Comparison of ENCODE assay signal across 22 cellular contexts in the genomic region with DNA sequence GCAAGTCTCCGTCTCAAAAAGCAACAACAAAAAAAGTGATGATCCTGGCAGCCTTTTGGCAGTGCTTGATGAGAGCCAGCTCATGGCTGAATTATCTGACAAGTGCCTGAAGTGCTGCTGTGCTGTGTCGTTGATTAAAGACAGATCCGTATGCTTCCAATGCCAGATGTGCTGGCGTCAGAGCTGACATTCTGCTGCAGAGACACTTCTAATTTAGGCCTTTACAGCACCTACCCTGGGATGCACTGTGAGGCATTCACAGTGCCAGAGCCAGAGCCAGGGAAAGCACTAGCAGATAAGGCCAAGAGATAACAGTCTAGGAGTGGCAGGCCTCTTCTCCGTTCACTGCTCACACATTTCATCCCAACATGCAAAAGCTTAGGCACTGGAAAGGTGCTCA.
A peak's percentile ranks its signal among the peaks of the same experiment; 100 is the strongest.
DNase-seq lines count a peak whose midpoint lies in the region; ATAC-seq and TF ChIP-seq lines count a peak whose summit lies in the region.
"Had no signal": no experiment of that assay in that cellular context is flagged by ENCODE, and none has a peak within 500 bp of the region (broad histone marks: within the 10 kb centered on the region; RNA-seq: fewer than 3 reads in every experiment).

No MANE protein-coding gene starts in this region.

- H3K27me3 Mint-ChIP-seq in mesothelial cell of epicardium (ENCODE audit: low read depth) = no peaks in the 10 kb centered on the region
- H3K27me3 Mint-ChIP-seq: activated B cell treated with CpG ODN at 0.5 μM for 24 hours; activated naive CD8-positive, alpha-beta T cell; B cell; CD8-positive, alpha-beta memory T cell; type B pancreatic cell had no signal

- peak; percentile 0 for DNase-seq in SHP77 treated with DMSO at 0.1 percent for 48 hours (lab: John Stamatoyannopoulos, UW)
- no peak for DNase-seq in SHP77 (lab: John Stamatoyannopoulos, UW)
- DNase-seq in fibroblast of the aortic adventitia (ENCODE audit: low read depth) = peak; percentile 8
- peak; percentile 95 for DNase-seq in islet precursor cell
- DNase-seq in mesothelial cell of epicardium (ENCODE audit: low spot score in 2 of 2, unreplicated experiment in 2 of 2) = no peak
- DNase-seq in stimulated activated CD4-positive, alpha-beta T cell treated with anti-CD3 and anti-CD28 coated beads, Interleukin-2, amount 100 ng/mL, for 24 hours = no peak
- DNase-seq in NCI-H128 (lab: John Stamatoyannopoulos, UW; ENCODE audit: unreplicated experiment) = no peak
- DNase-seq: activated B cell treated with CpG ODN at 0.5 μM for 24 hours; activated CD8-positive, alpha-beta memory T cell treated with anti-CD3 and anti-CD28 coated beads, Interleukin-2, amount 50 U/mL, for 4 hours; aorta; CD8-positive, alpha-beta memory T cell; NCI-H1105 treated with DMSO at 0.1 percent for 48 hours; NCI-H2081 treated with DMSO at 0.1 percent for 48 hours; NCI-H526 treated with DMSO at 0.1 percent for 48 hours; nephron progenitor cell had no signal

- no peaks in the 10 kb centered on the region for H3K36me3 Mint-ChIP-seq in mesothelial cell of epicardium
- H3K36me3 Mint-ChIP-seq: activated naive CD8-positive, alpha-beta T cell; CD8-positive, alpha-beta memory T cell; type B pancreatic cell had no signal

- peaks cover 13% of the 10 kb centered on the region for H3K9me3 Mint-ChIP-seq in mesothelial cell of epicardium
- H3K9me3 Mint-ChIP-seq: nephron progenitor cell, type B pancreatic cell had no signal

- no peak overlapping the region for H3K4me3 ChIP-seq in fibroblast of the aortic adventitia (ENCODE audit: low read depth, low read length)
- H3K4me3 ChIP-seq: A549, K562 had no signal

- H3K27ac Mint-ChIP-seq in mesothelial cell of epicardium = no peak overlapping the region
- H3K27ac Mint-ChIP-seq: activated B cell treated with CpG ODN at 0.5 μM for 24 hours; activated naive CD8-positive, alpha-beta T cell; activated T-helper 2 cell treated with anti-CD3 and anti-CD28 coated beads, Interferon-gamma antibody, Interleukin-2, Interleukin-4, amounts not matched to agents 10 μg/mL and 5 μg/mL and 100 μg/mL, durations not matched to agents 14 hours and 24 hours and 36 hours; B cell; CD8-positive, alpha-beta memory T cell; nephron progenitor cell; type B pancreatic cell had no signal

- ATAC-seq in HG02571 (IDR thresholded peaks at IDR 0.05; ENCODE audit: unreplicated experiment) = no peak
- ATAC-seq: A549, K562 had no signal

- peaks cover 1% of the 10 kb centered on the region for H3K4me1 Mint-ChIP-seq in mesothelial cell of epicardium
- H3K4me1 Mint-ChIP-seq: activated B cell treated with CpG ODN at 0.5 μM for 24 hours; B cell; CD8-positive, alpha-beta memory T cell; nephron progenitor cell had no signal

- no peak overlapping the region for H3K4me3 Mint-ChIP-seq in mesothelial cell of epicardium
- H3K4me3 Mint-ChIP-seq: activated B cell treated with CpG ODN at 0.5 μM for 24 hours; activated naive CD8-positive, alpha-beta T cell; B cell; CD8-positive, alpha-beta memory T cell; nephron progenitor cell; type B pancreatic cell had no signal

- TF ChIP-seq CTCF in fibroblast of the aortic adventitia (IDR thresholded peaks at IDR 0.05; ENCODE audit: insufficient read depth, low read length) = no peak
- TF ChIP-seq CTCF in mesothelial cell of epicardium (IDR thresholded peaks at IDR 0.05; ENCODE audit: unreplicated experiment) = no peak

Comparison
In these comparisons a context has a peak if more than half of its experiments do, and no peak if none do; other contexts are left out.
1. DNase-seq: peak in SHP77 treated with DMSO at 0.1 percent for 48 hours (single experiment), fibroblast of the aortic adventitia (single experiment) and islet precursor cell (single experiment); none in SHP77 (0 of 2), mesothelial cell of epicardium (0 of 2), stimulated activated CD4-positive, alpha-beta T cell treated with anti-CD3 and anti-CD28 coated beads, Interleukin-2, amount 100 ng/mL, for 24 hours (0 of 2) and NCI-H128 (single experiment).